ENCODE assay signal across 8 cellular contexts in the genomic region with DNA sequence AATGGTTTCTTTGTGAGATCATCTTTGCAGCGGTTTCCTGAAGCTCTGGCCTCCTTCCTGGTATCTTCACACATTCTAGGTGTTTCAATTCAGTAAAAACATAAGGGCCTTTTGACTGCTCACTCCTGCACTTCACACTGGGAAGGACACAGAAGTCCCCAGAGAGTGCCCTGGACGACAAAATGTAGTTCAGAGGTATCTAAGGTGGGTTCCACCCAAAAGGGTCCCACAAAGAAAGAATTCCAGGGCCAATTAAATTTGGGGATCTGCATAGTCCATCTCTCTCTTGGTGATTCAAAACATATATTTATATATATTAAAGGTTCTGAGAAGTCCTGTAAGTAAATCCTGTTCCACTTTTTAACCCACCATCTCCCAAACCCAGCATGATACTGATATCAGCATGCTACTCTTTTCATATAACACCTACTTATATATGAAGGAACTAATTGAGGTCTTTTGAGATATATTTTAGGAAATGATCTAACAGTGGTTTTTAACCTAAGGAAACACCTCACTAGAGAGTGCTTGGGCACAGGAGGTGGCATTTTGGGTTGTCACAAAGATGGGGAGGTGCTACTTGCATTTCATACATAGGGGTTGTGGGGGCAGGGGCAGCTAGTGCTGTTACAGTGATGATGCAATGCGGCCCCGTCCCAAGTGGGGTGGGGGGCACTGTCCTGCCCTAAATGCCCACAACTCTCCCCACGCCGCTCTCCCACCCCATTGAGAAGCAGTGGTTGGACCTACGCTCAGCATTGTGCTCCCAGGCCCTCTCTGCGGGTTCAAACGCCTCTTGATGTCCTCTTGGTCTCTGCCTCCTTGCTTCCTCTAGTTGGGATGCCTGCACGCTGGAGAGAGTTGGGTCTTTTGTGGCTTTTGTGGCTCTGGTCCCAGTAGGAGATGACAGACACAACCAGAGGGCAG.
DNase-seq lines count a peak whose midpoint lies in the region; ATAC-seq, FAIRE-seq and TF ChIP-seq lines count a peak whose summit lies in the region.

No MANE protein-coding gene starts in this region.

- TSS peak; percentile 81 for BruUV-seq in GM12878 (replicated peaks; lab: Mats Ljungman, UMichigan)

- H4K20me1 ChIP-seq in GM12878 (ENCODE audit: control insufficient read depth, insufficient read depth): no peaks in the 10 kb centered on the region

- peak overlapping the region; percentile 0; the same call in 1 of the 2 replicates for H2AFZ ChIP-seq in GM12878 (ENCODE audit: control insufficient read depth, low read depth, low read length)

- ATAC-seq in GM12878: peak; percentile 54

- H3K9ac ChIP-seq in GM12878 (ENCODE audit: control insufficient read depth, insufficient read depth, low read length): peak overlapping the region; percentile 93

- H3K9me3 Mint-ChIP-seq in HFFc6: no peaks in the 10 kb centered on the region
- no peaks in the 10 kb centered on the region for H3K9me3 Mint-ChIP-seq in T-helper 1 cell treated with Interleukin-12 subunit alpha and Interleukin-12 subunit beta and Interleukin-4 antibody, amounts not matched to agents 30 μg/mL and 1 μg/mL, for 36 hours

- CTCF ChIA-PET in GM12878 (lab: Yijun Ruan, JAX): interaction anchor here (0.8 to 8.7 kb wide), 19 partner anchors 10 to 368 kb away, joined by 3 to 82 read pairs (median 7); partner anchors contain the start of genes ARF6 and NEMF

- POLR2A ChIA-PET in GM12878 (lab: Charles Lee): interaction anchor here (0.6 to 9.3 kb wide), 23 partner anchors 11 to 369 kb away, joined by 3 to 119 read pairs (median 6); no protein-coding TSS in a partner anchor

- H3K36me3 Mint-ChIP-seq in HFFc6 (ENCODE audit: low read depth): no peaks in the 10 kb centered on the region
- peaks cover 14% of the 10 kb centered on the region for H3K36me3 Mint-ChIP-seq in T-helper 1 cell treated with Interleukin-12 subunit alpha and Interleukin-12 subunit beta and Interleukin-4 antibody, amounts not matched to agents 30 μg/mL and 1 μg/mL, for 36 hours (ENCODE audit: low read depth)

- peak overlapping the region; percentile 92 for H3K4me2 ChIP-seq in GM12878 (ENCODE audit: control insufficient read depth, insufficient read depth)

- TF ChIP-seq POLR2A in GM12878 (IDR thresholded peaks at IDR 0.05; ENCODE audit: low read depth, low read length) (no peak; the same call in 1 of the 2 replicates), thyroid gland (IDR thresholded peaks at IDR 0.05) (no peak)

- FAIRE-seq in GM12878 (lab: Jason Lieb, UNC): peak; percentile 81

- TF ChIP-seq RAD21 in GM12878 (IDR thresholded peaks at IDR 0.05; ENCODE audit: insufficient read depth, low read depth, low read length): peak; percentile 22; the same call in 1 of the 2 replicates

- H3K4me1 Mint-ChIP-seq in HFFc6 (ENCODE audit: low read depth): peaks cover 71% of the 10 kb centered on the region
- H3K4me1 Mint-ChIP-seq in T-helper 1 cell treated with Interleukin-12 subunit alpha and Interleukin-12 subunit beta and Interleukin-4 antibody, amounts not matched to agents 30 μg/mL and 1 μg/mL, for 36 hours (ENCODE audit: low read depth): peaks cover 52% of the 10 kb centered on the region

- in situ Hi-C loops in GM12878 (cut with MboI): no loop called here

- H3K27me3 ChIP-seq in GM12878 (replicated peaks in 1 of 2; ENCODE audit: control insufficient read depth in 2 of 2, insufficient read depth in 2 of 2, low read length in 1 of 2) (no peaks in the 10 kb centered on the region), muscle layer of duodenum (ENCODE audit: low read depth, low read length) (no peaks in the 10 kb centered on the region), thyroid gland (no peaks in the 10 kb centered on the region), WERI-Rb-1 (ENCODE audit: insufficient read depth, low read depth, severe bottlenecking) (no peaks in the 10 kb centered on the region), SJCRH30 (no peaks in the 10 kb centered on the region)

- H3K27ac ChIP-seq in GM12878 (ENCODE audit: control insufficient read depth, insufficient read depth) (peak overlapping the region; percentile 99), muscle layer of duodenum (ENCODE audit: low read length) (peak overlapping the region; percentile 95), thyroid gland (peak overlapping the region; percentile 93 to 96 (median 93)), WERI-Rb-1 (no peak overlapping the region), SJCRH30 (no peak overlapping the region)

- no peaks in the 10 kb centered on the region for H3K36me3 ChIP-seq in GM12878 (ENCODE audit: control insufficient read depth in 2 of 2, insufficient read depth in 2 of 2, low read length in 1 of 2)
- no peaks in the 10 kb centered on the region for H3K36me3 ChIP-seq in muscle layer of duodenum (ENCODE audit: control insufficient read depth in 1 of 2, insufficient read depth in 2 of 2, low read length in 2 of 2)
- H3K36me3 ChIP-seq in thyroid gland: no peaks in the 10 kb centered on the region
- H3K36me3 ChIP-seq in WERI-Rb-1: no peaks in the 10 kb centered on the region
- no peaks in the 10 kb centered on the region for H3K36me3 ChIP-seq in SJCRH30

- peak in 1 of 2 experiments; percentile 76; a peak in 1 of 4 replicates for TF ChIP-seq EP300 in GM12878 (IDR thresholded peaks at IDR 0.05; ENCODE audit: borderline replicate concordance in 1 of 2, control insufficient read depth in 1 of 2, low read depth in 2 of 2, low read length in 2 of 2)

- H3K27me3 Mint-ChIP-seq in HFFc6 (ENCODE audit: insufficient read depth): no peaks in the 10 kb centered on the region; the same call in 1 of the 2 replicates
- H3K27me3 Mint-ChIP-seq in T-helper 1 cell treated with Interleukin-12 subunit alpha and Interleukin-12 subunit beta and Interleukin-4 antibody, amounts not matched to agents 30 μg/mL and 1 μg/mL, for 36 hours (ENCODE audit: low read depth): no peaks in the 10 kb centered on the region

- TF ChIP-seq CTCF in HFFc6 (IDR thresholded peaks at IDR 0.05): no peak
- TF ChIP-seq CTCF in GM12878 (IDR thresholded peaks at IDR 0.05 in 2 of 3, conservative IDR thresholded peaks at IDR 0.05 in 1 of 3; ENCODE audit: control insufficient read depth in 2 of 3, extremely low read depth in 1 of 3, insufficient read depth in 1 of 3, low read depth in 3 of 3, low read length in 3 of 3): no peak
- no peak for TF ChIP-seq CTCF in thyroid gland (IDR thresholded peaks at IDR 0.05)
- no peak for TF ChIP-seq CTCF in WERI-Rb-1 (IDR thresholded peaks at IDR 0.05; ENCODE audit: low read depth, low read length)

- WGBS in GM12878 (ENCODE audit: insufficient coverage, insufficient replicate concordance, low lambda C conversion rate, missing lambda C conversion rate): 14% methylated on average over 10 of the region's 10 CpGs
- WGBS in thyroid gland, 2 donors: 62 to 74% methylated on average over 10 of the region's 10 CpGs

- RAD21 ChIA-PET in GM12878 (lab: Charles Lee; ENCODE audit: unreplicated experiment): interaction anchor here (0.6 to 6.7 kb wide), 29 partner anchors 10 to 529 kb away, joined by 3 to 107 read pairs (median 11); partner anchors contain the start of genes ARF6 and NEMF

- DNase-seq in CD1c-positive myeloid dendritic cell (ENCODE audit: extremely low spot score): peak; percentile 61
- no peak for DNase-seq in HFFc6
- peak; percentile 82 for DNase-seq in GM12878 (ENCODE audit: low read depth, low spot score)
- peak; percentile 15 to 23 for DNase-seq in thyroid gland
- DNase-seq in WERI-Rb-1: no peak
- no peak for DNase-seq in SJCRH30

- SMC1A ChIA-PET in GM12878 (lab: Charles Lee; ENCODE audit: uncharacterized antibody, unreplicated experiment): interaction anchor here (0.8 to 7.5 kb wide), 28 partner anchors 10 to 368 kb away, joined by 3 to 133 read pairs (median 6); partner anchors contain the start of gene ARF6

- H3K4me1 ChIP-seq in GM12878 (ENCODE audit: control insufficient read depth, insufficient read depth, low read length) (peaks cover 41% of the 10 kb centered on the region), muscle layer of duodenum (ENCODE audit: control insufficient read depth in 1 of 2, insufficient read depth in 2 of 2, low read length in 2 of 2) (peaks cover 21 to 27% of the 10 kb centered on the region in 2 donors), thyroid gland (peaks cover 44 to 47% of the 10 kb centered on the region in 2 donors), SJCRH30 (peaks cover 18% of the 10 kb centered on the region)

- peaks cover 12% of the 10 kb centered on the region for H3K79me2 ChIP-seq in GM12878 (ENCODE audit: control insufficient read depth, insufficient read depth, low read length)

- H3K27ac Mint-ChIP-seq in HFFc6: peak overlapping the region; percentile 93
- H3K27ac Mint-ChIP-seq in T-helper 1 cell treated with Interleukin-12 subunit alpha and Interleukin-12 subunit beta and Interleukin-4 antibody, amounts not matched to agents 30 μg/mL and 1 μg/mL, for 36 hours: peak overlapping the region; percentile 99

- H3K9me3 ChIP-seq in GM12878 (replicated peaks; ENCODE audit: control insufficient read depth, insufficient read depth, low read length) (no peaks in the 10 kb centered on the region), muscle layer of duodenum (ENCODE audit: control insufficient read depth in 1 of 2, low read length in 2 of 2) (no peaks in the 10 kb centered on the region), thyroid gland (no peaks in the 10 kb centered on the region), WERI-Rb-1 (ENCODE audit: severe bottlenecking) (no peaks in the 10 kb centered on the region), SJCRH30 (replicated peaks) (no peaks in the 10 kb centered on the region)

- H3K4me3 Mint-ChIP-seq in HFFc6: peak overlapping the region; percentile 86
- peak overlapping the region; percentile 90 for H3K4me3 Mint-ChIP-seq in T-helper 1 cell treated with Interleukin-12 subunit alpha and Interleukin-12 subunit beta and Interleukin-4 antibody, amounts not matched to agents 30 μg/mL and 1 μg/mL, for 36 hours

- H3K4me3 ChIP-seq in GM12878: peak overlapping the region; percentile 61
- peak overlapping the region; percentile 52 to 72 for H3K4me3 ChIP-seq in muscle layer of duodenum (ENCODE audit: low read depth in 1 of 2, low read length in 2 of 2)
- no peak overlapping the region for H3K4me3 ChIP-seq in thyroid gland (replicated peaks in 1 of 3)
- no peak overlapping the region for H3K4me3 ChIP-seq in WERI-Rb-1 (ENCODE audit: low read depth, low read length)
- H3K4me3 ChIP-seq in SJCRH30: no peak overlapping the region

- intact Hi-C loops in GM12878 (cut with micrococcal nuclease; ENCODE audit: unreplicated experiment) (loop anchor here (1.0 to 5.0 kb wide), 6 partner anchors 31 to 139 kb away; no protein-coding TSS in a partner anchor), thyroid gland (cut with DNase I) (loop anchor here (5.0 kb wide), 1 partner anchor 110 kb away; the partner anchor contains the start of gene ARF6)

TF ChIP-seq in GM12878, 131 proteins besides CTCF, POLR2A, EP300 and RAD21 (continues in another document):
- no peak for TF ChIP-seq USF2 (IDR thresholded peaks at IDR 0.05; ENCODE audit: borderline replicate concordance, low read depth, low read length)

Comparison
In these comparisons a context has a peak if more than half of its experiments do, and no peak if none do; other contexts are left out.
1. DNase-seq: peak in CD1c-positive myeloid dendritic cell (single experiment), GM12878 (single experiment) and thyroid gland (2 of 2); none in HFFc6 (single experiment), WERI-Rb-1 (single experiment) and SJCRH30 (0 of 2).
2. H3K27ac ChIP-seq: peak in GM12878 (single experiment), muscle layer of duodenum (single experiment) and thyroid gland (3 of 3); none in WERI-Rb-1 (single experiment) and SJCRH30 (single experiment).
3. H3K4me3 ChIP-seq: peak in GM12878 (single experiment) and muscle layer of duodenum (2 of 2); none in thyroid gland (0 of 3), WERI-Rb-1 (single experiment) and SJCRH30 (single experiment).